In the genomic region with DNA sequence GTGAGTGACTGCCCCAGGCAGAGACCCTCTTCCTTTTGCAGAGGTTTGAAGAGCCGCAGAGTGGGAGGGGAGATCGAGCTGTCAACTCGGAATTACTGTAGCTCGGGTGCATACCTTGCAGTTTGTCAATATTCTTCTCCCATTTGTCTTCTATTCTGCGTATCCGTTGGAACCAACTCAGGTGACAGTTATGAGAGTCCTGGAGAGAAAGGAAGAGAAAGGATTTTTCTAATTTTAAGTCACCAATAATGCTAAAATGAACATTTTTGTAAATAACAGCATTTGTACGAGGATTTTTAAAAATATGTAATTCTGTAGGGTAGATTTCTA, we compare ENCODE assay signal across 8 cellular contexts.
DNase-seq lines count a peak whose midpoint lies in the region; ATAC-seq and TF ChIP-seq lines count a peak whose summit lies in the region.
"Not testable (repeated sequence)": the region's sequence is repeated elsewhere in the genome, so short reads cannot be mapped to it uniquely, and the experiment has no call there.

No MANE protein-coding gene starts in this region.

- not testable (repeated sequence) for H3K9me3 ChIP-seq in effector memory CD4-positive, alpha-beta T cell (ENCODE audit: control insufficient read depth, low read length); iPS DF 6.9 (ENCODE audit: control insufficient read depth, insufficient read depth, low read length)

- H3K9me3 Mint-ChIP-seq in activated naive CD4-positive, alpha-beta T cell treated with anti-CD3 and anti-CD28 coated beads, Interleukin-2, amount 50 U/mL, for 24 hours; naive B cell: not testable (repeated sequence)

- not testable (repeated sequence) for H3K36me3 ChIP-seq in H7 (replicated peaks; ENCODE audit: control insufficient read depth, insufficient read depth, low read length); effector memory CD4-positive, alpha-beta T cell (ENCODE audit: control insufficient read depth, insufficient read depth, low read length); iPS DF 6.9 (ENCODE audit: control insufficient read depth, insufficient read depth, low read length)

- peak overlapping the region; percentile 77 for H3K27ac Mint-ChIP-seq in activated naive CD4-positive, alpha-beta T cell treated with anti-CD3 and anti-CD28 coated beads, Interleukin-2, amount 50 U/mL, for 24 hours
- H3K27ac Mint-ChIP-seq in naive B cell = peak overlapping the region; percentile 57 to 96 (median 86)

- not testable (repeated sequence) for H3K27me3 ChIP-seq in H7 (ENCODE audit: control insufficient read depth, insufficient read depth, low read length); effector memory CD4-positive, alpha-beta T cell (replicated peaks; ENCODE audit: control insufficient read depth, insufficient read depth, low read length, poor library complexity, severe bottlenecking); iPS DF 6.9 (ENCODE audit: control insufficient read depth, insufficient read depth, low read length)

- not testable (repeated sequence) for H3K4me1 Mint-ChIP-seq in activated naive CD4-positive, alpha-beta T cell treated with anti-CD3 and anti-CD28 coated beads, Interleukin-2, amount 50 U/mL, for 24 hours; naive B cell

- ATAC-seq in naive B cell (ENCODE audit: low read depth in 2 of 2) = not testable (repeated sequence)

- not testable (repeated sequence) for TF ChIP-seq CTCF in AG04449 (IDR thresholded peaks at IDR 0.05; ENCODE audit: insufficient read depth, low read length, missing control alignments); RWPE1 (conservative IDR thresholded peaks at IDR 0.05; ENCODE audit: low read depth)

- CTCF ChIA-PET in AG04449 (lab: Yijun Ruan, JAX) = interaction anchor here (1.1 kb wide), 1 partner anchor 16 kb away, joined by 3 read pairs; no protein-coding TSS in a partner anchor
- CTCF ChIA-PET in RWPE1 (lab: Yijun Ruan, JAX) = interaction anchor here (0.6 kb wide), 2 partner anchors 20 to 509 kb away, joined by 3 to 5 read pairs; no protein-coding TSS in a partner anchor

- not testable (repeated sequence) for DNase-seq in AG04449 (ENCODE audit: low read depth, low spot score); H7; RWPE1 (ENCODE audit: low spot score); effector memory CD4-positive, alpha-beta T cell; iPS DF 6.9 (ENCODE audit: low read depth, low spot score); naive B cell

- WGBS in iPS DF 6.9 (ENCODE audit: insufficient coverage, insufficient read length) = no CpG with 5 or more reads among the region's 7 CpGs

- not testable (repeated sequence) for H3K27me3 Mint-ChIP-seq in activated naive CD4-positive, alpha-beta T cell treated with anti-CD3 and anti-CD28 coated beads, Interleukin-2, amount 50 U/mL, for 24 hours; naive B cell

- H3K4me1 ChIP-seq in effector memory CD4-positive, alpha-beta T cell (ENCODE audit: control insufficient read depth, insufficient read depth, low read length, poor library complexity, severe bottlenecking); iPS DF 6.9 (ENCODE audit: control insufficient read depth, insufficient read depth, low read length): not testable (repeated sequence)

- POLR2A ChIA-PET in AG04449 (lab: Yijun Ruan, JAX); RWPE1 (lab: Yijun Ruan, JAX; ENCODE audit: low non-redundant PET): not testable (repeated sequence)

- H3K4me3 Mint-ChIP-seq in activated naive CD4-positive, alpha-beta T cell treated with anti-CD3 and anti-CD28 coated beads, Interleukin-2, amount 50 U/mL, for 24 hours = peak overlapping the region; percentile 90
- peak overlapping the region; percentile 86 to 99 (median 93) for H3K4me3 Mint-ChIP-seq in naive B cell

- H3K36me3 Mint-ChIP-seq in activated naive CD4-positive, alpha-beta T cell treated with anti-CD3 and anti-CD28 coated beads, Interleukin-2, amount 50 U/mL, for 24 hours; naive B cell: not testable (repeated sequence)

- H3K4me3 ChIP-seq in AG04449 (ENCODE audit: low read depth, low read length) = peak overlapping the region; percentile 67
- H3K4me3 ChIP-seq in H7 (ENCODE audit: insufficient read depth, low read depth, low read length) = peak overlapping the region; percentile 53
- peak overlapping the region; percentile 61 for H3K4me3 ChIP-seq in effector memory CD4-positive, alpha-beta T cell (ENCODE audit: insufficient read depth, low read depth, low read length, poor library complexity, severe bottlenecking)
- peak overlapping the region; percentile 96; the same call in 1 of the 2 replicates for H3K4me3 ChIP-seq in iPS DF 6.9 (ENCODE audit: low read length)
- H3K4me3 ChIP-seq in skin epidermis = peak overlapping the region; percentile 58 to 80 (median 65)

- peak overlapping the region; percentile 68 for H3K27ac ChIP-seq in RWPE1
- H3K27ac ChIP-seq in effector memory CD4-positive, alpha-beta T cell (ENCODE audit: insufficient read depth, low read length, poor library complexity, severe bottlenecking) = peak overlapping the region; percentile 37
- H3K27ac ChIP-seq in iPS DF 6.9 (ENCODE audit: low read length) = not testable (repeated sequence)
- H3K27ac ChIP-seq in skin epidermis = peak overlapping the region in 18 of 21 experiments; percentile 55 to 91 (median 82)
